Comparison of ENCODE assay signal across 22 cellular contexts in genomic region chr7:30838008-30838407, GRCh38.
"Had no signal": no experiment of that assay in that cellular context is flagged by ENCODE, and none has a peak within 500 bp of the region (broad histone marks: within the 10 kb centered on the region; RNA-seq: fewer than 3 reads in every experiment).

No MANE protein-coding gene starts in this region.

- H3K9me3 ChIP-seq: thoracic aorta had no signal

- H3K27ac Mint-ChIP-seq: memory B cell; mesothelial cell of epicardium; natural killer cell treated with Interleukin-12 subunit alpha and Interleukin-12 subunit beta and Interleukin-15 and Interleukin-18, amount 100 ng/mL, for 72 hours; stimulated activated naive B cell treated with anti-CD40 and anti-IgM and Interleukin-4, amounts not matched to agents 10 μg/mL and 1 μg/mL and 100 μg/mL, for 72 hours; stimulated activated naive CD8-positive, alpha-beta T cell treated with anti-CD3 and anti-CD28 coated beads, Interleukin-15, Interleukin-2, amounts not matched to agents 100 ng/mL and 50 ng/mL, for 24 hours had no signal

- H3K4me1 Mint-ChIP-seq: memory B cell; naive B cell; stimulated activated naive B cell treated with anti-CD40 and anti-IgM and Interleukin-4, amounts not matched to agents 10 μg/mL and 1 μg/mL and 100 μg/mL, for 72 hours had no signal

- FAIRE-seq: frontal cortex, keratinocyte had no signal

- DNase-seq: cerebellar nuclear complex; dorsolateral prefrontal cortex; effector CD4-positive, alpha-beta T cell; mucosa of descending colon; naive B cell; nucleus accumbens; ovary; posterior cingulate gyrus; psoas muscle; right cardiac atrium; spleen; stimulated activated naive B cell treated with anti-CD40 and anti-IgM and Interleukin-4, amounts not matched to agents 10 μg/mL and 1 μg/mL and 100 μg/mL, for 72 hours had no signal

- H3K4me1 ChIP-seq: psoas muscle, spleen had no signal

- H3K27me3 Mint-ChIP-seq: memory B cell; naive B cell; natural killer cell treated with Interleukin-12 subunit alpha and Interleukin-12 subunit beta and Interleukin-15 and Interleukin-18, amount 100 ng/mL, for 72 hours; stimulated activated naive B cell treated with anti-CD40 and anti-IgM and Interleukin-4, amounts not matched to agents 10 μg/mL and 1 μg/mL and 100 μg/mL, for 72 hours; stimulated activated naive CD8-positive, alpha-beta T cell treated with anti-CD3 and anti-CD28 coated beads, Interleukin-15, Interleukin-2, amounts not matched to agents 100 ng/mL and 50 ng/mL, for 24 hours had no signal

- H3K4me3 Mint-ChIP-seq: memory B cell; mesothelial cell of epicardium; natural killer cell treated with Interleukin-12 subunit alpha and Interleukin-12 subunit beta and Interleukin-15 and Interleukin-18, amount 100 ng/mL, for 72 hours; stimulated activated naive B cell treated with anti-CD40 and anti-IgM and Interleukin-4, amounts not matched to agents 10 μg/mL and 1 μg/mL and 100 μg/mL, for 72 hours; stimulated activated naive CD8-positive, alpha-beta T cell treated with anti-CD3 and anti-CD28 coated beads, Interleukin-15, Interleukin-2, amounts not matched to agents 100 ng/mL and 50 ng/mL, for 24 hours had no signal

- H3K36me3 ChIP-seq: ovary, thoracic aorta had no signal

- H3K27me3 ChIP-seq: dorsolateral prefrontal cortex, ovary, spleen, tibial nerve had no signal

- H3K4me3 ChIP-seq: dorsolateral prefrontal cortex, lung, mucosa of descending colon, ovary, psoas muscle, skin epidermis, spleen, thoracic aorta, tibial nerve had no signal

- ATAC-seq: mucosa of descending colon; natural killer cell treated with Interleukin-12 subunit alpha and Interleukin-12 subunit beta and Interleukin-15 and Interleukin-18, amount 100 ng/mL, for 72 hours; psoas muscle; stimulated activated naive B cell treated with anti-CD40 and anti-IgM and Interleukin-4, amounts not matched to agents 10 μg/mL and 1 μg/mL and 100 μg/mL, for 72 hours had no signal

- H3K27ac ChIP-seq: ovary, psoas muscle, skin epidermis, spleen, thoracic aorta, tibial nerve had no signal

- H3K9me3 Mint-ChIP-seq: natural killer cell treated with Interleukin-12 subunit alpha and Interleukin-12 subunit beta and Interleukin-15 and Interleukin-18, amount 100 ng/mL, for 72 hours had no signal
